8 cellular contexts compared by ENCODE assay signal in genomic region chr3:48400824-48401433, GRCh38.
A peak's percentile ranks its signal among the peaks of the same experiment; 100 is the strongest.
DNase-seq lines count a peak whose midpoint lies in the region; ATAC-seq and TF ChIP-seq lines count a peak whose summit lies in the region.

No MANE protein-coding gene starts in this region.

- H3K4me3 ChIP-seq in KMS-11 (IDR thresholded peaks at IDR 0.05; ENCODE audit: insufficient read depth, low read depth, low read length) (no peak overlapping the region), astrocyte of the spinal cord (ENCODE audit: low read depth, low read length) (no peak overlapping the region)

- H3K36me3 ChIP-seq in KMS-11 (ENCODE audit: insufficient read depth) = no peaks in the 10 kb centered on the region

- H3K9ac ChIP-seq in KMS-11 = no peak overlapping the region

- H4K20me1 ChIP-seq in KMS-11 (ENCODE audit: insufficient read depth) = no peaks in the 10 kb centered on the region

- no peaks in the 10 kb centered on the region for H3K27me3 ChIP-seq in KMS-11 (ENCODE audit: insufficient read depth, low read depth)

- no peaks in the 10 kb centered on the region for H3K4me1 ChIP-seq in KMS-11 (ENCODE audit: low read depth, poor library complexity, severe bottlenecking)

- H2AFZ ChIP-seq in KMS-11 (ENCODE audit: low read depth) = no peak overlapping the region

- H3K4me2 ChIP-seq in KMS-11 = no peak overlapping the region

- in situ Hi-C loops in astrocyte of the spinal cord (cut with HindIII; ENCODE audit: low sequenced_read_pairs) = no loop called here

- no peak for ATAC-seq in GM18511 (IDR thresholded peaks at IDR 0.05; ENCODE audit: unreplicated experiment)
- ATAC-seq in HG02571 (IDR thresholded peaks at IDR 0.05; ENCODE audit: unreplicated experiment) = no peak

- DNase-seq in EL (peak; percentile 55), T-helper 1 cell (peak in 4 of 5 donors; percentile 50 to 66 (median 58)), astrocyte of the spinal cord (ENCODE audit: low read depth, low spot score) (peak; percentile 35), iPS DF 19.7 (ENCODE audit: low read depth, low spot score) (peak; percentile 25)
- peak; percentile 42 for DNase-seq in stimulated activated CD4-positive, alpha-beta T cell treated with anti-CD3 and anti-CD28 coated beads, Interleukin-12 subunit alpha, Interleukin-12 subunit beta, amount 100 ng/mL, for 4 hours

- no peak overlapping the region for H3K27ac ChIP-seq in KMS-11

- H3K79me2 ChIP-seq in KMS-11 (ENCODE audit: insufficient read depth, low read depth) = no peaks in the 10 kb centered on the region

- peak; percentile 80 for TF ChIP-seq CTCF in KMS-11 (conservative IDR thresholded peaks at IDR 0.05; ENCODE audit: low read depth, low read length)
- TF ChIP-seq CTCF in astrocyte of the spinal cord (IDR thresholded peaks at IDR 0.05; ENCODE audit: low read depth, low read length) = peak; percentile 58
